22 cellular contexts compared by ENCODE assay signal in the genomic region with DNA sequence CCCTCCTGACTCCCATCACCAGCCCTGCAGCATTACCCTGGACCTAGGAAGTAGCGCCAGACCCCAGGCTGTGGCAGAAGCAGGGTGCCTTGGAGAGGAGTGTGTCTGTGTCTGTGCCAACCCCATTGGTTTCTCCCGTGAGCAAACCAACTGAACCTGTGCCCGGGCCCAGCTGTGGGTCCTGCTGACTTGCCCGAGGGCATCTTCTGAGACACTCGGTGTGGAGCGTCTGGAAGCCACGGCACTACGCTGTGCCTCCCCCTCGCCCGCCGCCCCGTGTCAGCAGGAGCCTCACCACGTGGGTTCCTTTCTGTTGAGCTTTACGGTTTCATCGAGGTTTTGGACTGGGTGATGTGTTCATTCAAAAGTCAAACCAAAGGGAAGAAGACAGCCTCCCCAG. TPM values are rescaled to one million over a fixed set of nuclear protein-coding genes. Genes with fewer than 3 reads are reported as not detected.
"Had no signal": no experiment of that assay in that cellular context is flagged by ENCODE, and none has a peak within 500 bp of the region (broad histone marks: within the 10 kb centered on the region; RNA-seq: fewer than 3 reads in every experiment).

No MANE protein-coding gene starts in this region.

- H3K4me3 ChIP-seq: SJCRH30 had no signal

- DNase-seq: MV-4-11, NCI-H1048, NCI-H1105, NCI-H1417, NCI-H1436 treated with DMSO at 0.1 percent for 48 hours, NCI-H1694 treated with DMSO at 0.1 percent for 48 hours, NCI-H1930, NCI-H2081, NCI-H2107, NCI-H2227 treated with DMSO at 0.1 percent for 48 hours, NCI-H524 treated with DMSO at 0.1 percent for 48 hours, NCI-H69, NCI-H774, RPMI8226, SHP77 treated with DMSO at 0.1 percent for 48 hours, SJCRH30, T-helper 1 cell had no signal

- H3K27ac ChIP-seq: KMS-11, SJCRH30 had no signal

- H3K27me3 ChIP-seq: SJCRH30 had no signal

- ATAC-seq: SK-N-SH treated with all-trans-retinoic acid at 6 μM for 48 hours had no signal

- FAIRE-seq: RCC 7860 had no signal

- H3K4me2 ChIP-seq: KMS-11 had no signal

- H3K9ac ChIP-seq: KMS-11 had no signal

- H3K9me3 ChIP-seq: SJCRH30 had no signal

RNA-seq across cellular contexts. Expression of a gene that starts 27.8 kb away (rescaled TPM):
- total RNA-seq: LHCN-M2, NCI-H460, SJCRH30 had no signal
